ENCODE assay signal across 15 cellular contexts in the genomic region with DNA sequence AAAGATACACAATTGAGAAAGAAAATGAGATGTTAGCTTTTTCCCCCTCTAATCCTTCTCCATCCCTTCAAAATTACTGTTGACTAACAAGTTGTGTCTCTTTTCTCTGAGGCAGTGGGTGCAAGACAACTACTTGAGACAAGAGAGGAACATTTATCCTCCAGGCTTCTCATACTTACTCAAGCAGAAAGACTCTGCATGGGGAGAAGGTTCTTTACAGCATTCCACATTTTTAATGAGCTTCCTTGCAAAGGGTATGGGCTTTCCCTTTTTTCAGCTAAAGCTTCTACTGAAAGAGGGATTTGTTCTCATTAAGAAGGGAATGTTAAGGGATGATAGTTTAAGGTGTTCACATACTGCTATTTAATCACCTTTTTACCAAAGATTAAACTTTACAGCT. TPM values are rescaled to one million over a fixed set of nuclear protein-coding genes. Genes with fewer than 3 reads are reported as not detected.
"Had no signal": no experiment of that assay in that cellular context is flagged by ENCODE, and none has a peak within 500 bp of the region (broad histone marks: within the 10 kb centered on the region; RNA-seq: fewer than 3 reads in every experiment).

No MANE protein-coding gene starts in this region.

- H3K27ac Mint-ChIP-seq: activated B cell treated with CpG ODN at 0.5 μM for 24 hours; dendritic cell treated with granulocyte-macrophage colony-stimulating factor and Interleukin-4, amounts not matched to agents 40 ng/mL and 50 ng/mL, for 4 days; endodermal cell; nephron progenitor cell; stimulated activated naive CD8-positive, alpha-beta T cell treated with anti-CD3 and anti-CD28 coated beads, Interleukin-15, amount 100 ng/mL, for 72 hours had no signal

- H3K4me3 Mint-ChIP-seq: activated B cell treated with CpG ODN at 0.5 μM for 24 hours; dendritic cell treated with granulocyte-macrophage colony-stimulating factor and Interleukin-4, amounts not matched to agents 40 ng/mL and 50 ng/mL, for 4 days; endodermal cell; nephron progenitor cell; stimulated activated naive CD8-positive, alpha-beta T cell treated with anti-CD3 and anti-CD28 coated beads, Interleukin-15, amount 100 ng/mL, for 72 hours had no signal

- H3K27ac ChIP-seq: body of pancreas, hepatocyte, parathyroid adenoma, skin epidermis had no signal

- DNase-seq: activated B cell treated with CpG ODN at 0.5 μM for 24 hours; activated CD4-positive, alpha-beta T cell treated with anti-CD3 and anti-CD28 coated beads, Interleukin-2, amount 50 U/mL, for 1 hour; activated naive CD4-positive, alpha-beta T cell treated with anti-CD3 and anti-CD28 coated beads, Interleukin-2, amount 50 U/mL, for 16 hours; body of pancreas; endodermal cell; erythroblast; nephron progenitor cell; retina; stimulated activated CD4-positive, alpha-beta T cell treated with anti-CD3 and anti-CD28 coated beads, Interleukin-4, amount 100 ng/mL, for 4 hours; stimulated activated naive CD8-positive, alpha-beta T cell treated with anti-CD3 and anti-CD28 coated beads, Interleukin-15, amount 100 ng/mL, for 72 hours had no signal

- H3K9me3 Mint-ChIP-seq: activated B cell treated with CpG ODN at 0.5 μM for 24 hours; dendritic cell treated with granulocyte-macrophage colony-stimulating factor and Interleukin-4, amounts not matched to agents 40 ng/mL and 50 ng/mL, for 4 days; endodermal cell; nephron progenitor cell; stimulated activated naive CD8-positive, alpha-beta T cell treated with anti-CD3 and anti-CD28 coated beads, Interleukin-15, amount 100 ng/mL, for 72 hours had no signal

- ATAC-seq: body of pancreas; stimulated activated naive CD8-positive, alpha-beta T cell treated with anti-CD3 and anti-CD28 coated beads, Interleukin-15, amount 100 ng/mL, for 72 hours had no signal

- H3K4me1 Mint-ChIP-seq: activated B cell treated with CpG ODN at 0.5 μM for 24 hours; stimulated activated naive CD8-positive, alpha-beta T cell treated with anti-CD3 and anti-CD28 coated beads, Interleukin-15, amount 100 ng/mL, for 72 hours had no signal

- H3K27me3 Mint-ChIP-seq: activated B cell treated with CpG ODN at 0.5 μM for 24 hours; dendritic cell treated with granulocyte-macrophage colony-stimulating factor and Interleukin-4, amounts not matched to agents 40 ng/mL and 50 ng/mL, for 4 days; stimulated activated naive CD8-positive, alpha-beta T cell treated with anti-CD3 and anti-CD28 coated beads, Interleukin-15, amount 100 ng/mL, for 72 hours had no signal

RNA-seq across cellular contexts. Expression of a gene that starts 47.8 kb away (rescaled TPM):
- total RNA-seq: activated B cell treated with CpG ODN at 0.5 μM for 24 hours, urinary bladder had no signal
